7 cellular contexts compared by ENCODE assay signal in genomic region chr16:31073823-31074072, GRCh38. TPM values are rescaled to one million over a fixed set of nuclear protein-coding genes. Genes with fewer than 3 reads are reported as not detected.
A peak's percentile ranks its signal among the peaks of the same experiment; 100 is the strongest.
DNase-seq lines count a peak whose midpoint lies in the region; ATAC-seq and TF ChIP-seq lines count a peak whose summit lies in the region.

No MANE protein-coding gene starts in this region.

- no peak for TF ChIP-seq CTCF in endothelial cell (IDR thresholded peaks at IDR 0.05; ENCODE audit: unreplicated experiment)
- TF ChIP-seq CTCF in psoas muscle (IDR thresholded peaks at IDR 0.05): no peak

- WGBS in psoas muscle, 3 donors: 0 to 1% (median 0%) methylated on average over 7 of the region's 7 CpGs

- H3K36me3 Mint-ChIP-seq in endothelial cell (ENCODE audit: low read depth, unreplicated experiment): peaks cover 22% of the 10 kb centered on the region

- ATAC-seq in GM19455 (IDR thresholded peaks at IDR 0.05; ENCODE audit: unreplicated experiment) (peak; percentile 10), psoas muscle (no peak), GM18870 (IDR thresholded peaks at IDR 0.05; ENCODE audit: unreplicated experiment) (no peak)

- H3K4me3 Mint-ChIP-seq in endothelial cell (ENCODE audit: unreplicated experiment): peak overlapping the region; percentile 99

- H3K36me3 ChIP-seq in psoas muscle (ENCODE audit: insufficient read depth in 1 of 2, low read depth in 1 of 2): peaks cover 0 to 33% of the 10 kb centered on the region in 2 donors

- H3K27me3 ChIP-seq in psoas muscle (ENCODE audit: insufficient read depth in 3 of 3, low read length in 2 of 3): no peaks in the 10 kb centered on the region

- peak overlapping the region; percentile 99 for H3K27ac Mint-ChIP-seq in endothelial cell (ENCODE audit: unreplicated experiment)

- peak overlapping the region; percentile 97 for H3K27ac ChIP-seq in psoas muscle

- no peaks in the 10 kb centered on the region for H3K9me3 ChIP-seq in psoas muscle

- H3K4me1 Mint-ChIP-seq in endothelial cell (ENCODE audit: unreplicated experiment): peaks cover 25% of the 10 kb centered on the region

- intact Hi-C loops in psoas muscle (cut with DNase I): loop anchor here (2.0 kb wide), 2 partner anchors 39 to 41 kb away; partner anchors contain the start of gene STX4 (in 1 of the 2)

- DNase-seq in NOMO-1 treated with dmso at 0.1 percent for 144 hours (lab: John Stamatoyannopoulos, UW; ENCODE audit: unreplicated experiment) (peak; percentile 59), endothelial cell (ENCODE audit: low spot score) (no peak), psoas muscle (no peak), GM19240 (ENCODE audit: insufficient read length, low spot score) (no peak), KG1 (lab: John Stamatoyannopoulos, UW) (no peak)

- H3K4me3 ChIP-seq in psoas muscle: peak overlapping the region; percentile 93

- peaks cover 25% of the 10 kb centered on the region for H3K27me3 Mint-ChIP-seq in endothelial cell (ENCODE audit: unreplicated experiment)

- no peaks in the 10 kb centered on the region for H3K9me3 Mint-ChIP-seq in endothelial cell (ENCODE audit: unreplicated experiment)

- peaks cover 20% of the 10 kb centered on the region for H3K4me1 ChIP-seq in psoas muscle

RNA-seq across cellular contexts. Expression of gene ZNF668, which starts 0.3 kb away (rescaled TPM):
- total RNA-seq in endothelial cell (ENCODE audit: unreplicated experiment): 13.6 TPM
- total RNA-seq in psoas muscle: 1 to 10 TPM; 5.3 to 7.5 (median 5.8) TPM
- 10 to 100 TPM in 2 of 3 donors, 1 to 10 TPM in 1; 7.2 to 12.3 (median 10.9) TPM for polyA plus RNA-seq in psoas muscle

RNA-seq across cellular contexts. Expression of gene ZNF646, which starts 0.5 kb away (rescaled TPM):
- total RNA-seq in endothelial cell (ENCODE audit: unreplicated experiment) (25.5 TPM), psoas muscle (10 to 100 TPM in 2 of 4 donors, 1 to 10 TPM in 2; 8.4 to 22.6 (median 12.3) TPM)
- 10 to 100 TPM in 1 of 3 donors, 1 to 10 TPM in 2; 4.0 to 20.8 (median 5.9) TPM for polyA plus RNA-seq in psoas muscle

RNA-seq across cellular contexts. Expression of gene PRSS53, which starts 15.0 kb away (rescaled TPM):
- total RNA-seq in endothelial cell (ENCODE audit: unreplicated experiment) (1.8 TPM), psoas muscle (under 1 TPM; 0.32 to 0.90 (median 0.48) TPM)
- polyA plus RNA-seq in psoas muscle: under 1 TPM; 0.17 to 0.56 (median 0.31) TPM

RNA-seq across cellular contexts. Expression of gene VKORC1, which starts 20.8 kb away (rescaled TPM):
- total RNA-seq in endothelial cell (ENCODE audit: unreplicated experiment) (59.6 TPM), psoas muscle (10 to 100 TPM; 13.3 to 17.8 (median 16.5) TPM)
- polyA plus RNA-seq in psoas muscle: 10 to 100 TPM; 28.6 to 57.0 (median 48.3) TPM

RNA-seq across cellular contexts. Expression of gene BCKDK, which starts 34.4 kb away (rescaled TPM):
- total RNA-seq in endothelial cell (ENCODE audit: unreplicated experiment) (56.8 TPM), psoas muscle (10 to 100 TPM; 36.7 to 72.8 (median 55.4) TPM)
- 10 to 100 TPM; 46.6 to 58.6 (median 47.3) TPM for polyA plus RNA-seq in psoas muscle
